8 cellular contexts compared by ENCODE assay signal in the genomic region with DNA sequence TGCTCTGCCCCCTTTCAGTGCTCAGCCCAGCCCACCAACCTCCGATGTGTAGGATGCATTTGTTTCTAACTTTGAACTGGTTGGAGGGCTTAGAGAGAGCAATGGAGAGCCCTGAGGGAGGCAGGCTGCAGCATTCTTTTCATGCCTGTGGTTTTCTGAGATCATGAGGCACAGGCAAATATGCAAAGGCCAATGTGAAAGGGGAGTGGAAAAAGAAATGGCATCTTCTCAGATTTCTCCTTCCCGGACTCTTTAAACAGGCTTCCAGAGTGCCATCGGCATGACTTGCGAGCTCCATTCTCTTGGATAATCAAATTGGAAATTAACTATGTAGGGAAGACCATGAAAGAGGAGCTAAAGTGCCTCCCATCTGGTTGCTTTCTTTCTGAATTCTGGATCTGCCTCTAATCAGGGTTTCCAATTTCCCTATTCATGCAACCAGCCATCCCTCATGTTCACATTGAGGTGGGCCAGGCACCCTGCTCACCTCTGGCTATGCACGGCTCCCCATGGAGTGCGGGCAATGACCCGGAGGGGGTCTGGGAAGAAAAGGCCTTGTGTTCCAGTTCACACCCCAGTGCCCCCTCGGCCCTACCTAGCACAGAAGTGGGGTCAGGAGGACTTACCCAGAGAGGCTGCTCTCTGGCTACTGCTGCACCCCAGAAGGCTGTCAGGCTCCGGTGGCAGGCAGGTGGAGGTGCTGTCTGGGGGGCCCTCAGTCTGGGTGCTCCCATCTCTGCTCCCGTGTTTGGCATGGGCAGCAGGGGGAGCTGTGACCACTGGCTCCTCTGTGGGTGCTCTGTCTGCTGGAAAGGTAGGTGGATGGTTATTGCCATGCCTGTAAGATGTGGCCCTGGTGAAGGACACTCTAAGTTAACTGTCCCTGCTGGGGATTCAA. TPM values are rescaled to one million over a fixed set of nuclear protein-coding genes. Genes with fewer than 3 reads are reported as not detected.
DNase-seq lines count a peak whose midpoint lies in the region; ATAC-seq and TF ChIP-seq lines count a peak whose summit lies in the region.

No MANE protein-coding gene starts in this region.

- TF ChIP-seq CTCF in GM06990 (IDR thresholded peaks at IDR 0.05; ENCODE audit: insufficient read depth, low read length, poor library complexity, severe bottlenecking) (peak; percentile 63), LNCAP (IDR thresholded peaks at IDR 0.05) (peak; percentile 23; the same call in 1 of the 2 replicates), tibial artery (IDR thresholded peaks at IDR 0.05) (no peak)

- no peaks in the 10 kb centered on the region for H3K9me3 ChIP-seq in tibial artery

- H3K36me3 Mint-ChIP-seq in effector memory CD8-positive, alpha-beta T cell (ENCODE audit: insufficient read depth): no peaks in the 10 kb centered on the region

- no peak overlapping the region for H3K4me3 Mint-ChIP-seq in effector memory CD8-positive, alpha-beta T cell

- DNase-seq in GM06990 (ENCODE audit: extremely low read depth, insufficient read length): no peak
- DNase-seq in brain pericyte (ENCODE audit: low read depth, low spot score): peak; percentile 77
- peak; percentile 24 to 40 for DNase-seq in left colon
- peak in 1 of 2 donors; percentile 79 for DNase-seq in tibial artery
- DNase-seq in effector memory CD8-positive, alpha-beta T cell: no peak

- peak; percentile 23 for ATAC-seq in left colon
- ATAC-seq in effector memory CD8-positive, alpha-beta T cell (replicated peaks): no peak
- no peak for ATAC-seq in HG02678 (IDR thresholded peaks at IDR 0.05; ENCODE audit: unreplicated experiment)
- no peak for ATAC-seq in GM19452 (IDR thresholded peaks at IDR 0.05; ENCODE audit: unreplicated experiment)

- peaks cover 0 to 17% of the 10 kb centered on the region in 2 donors for H3K27me3 Mint-ChIP-seq in effector memory CD8-positive, alpha-beta T cell

- peaks cover 0 to under 1% of the 10 kb centered on the region in 2 donors for H3K4me1 Mint-ChIP-seq in effector memory CD8-positive, alpha-beta T cell (ENCODE audit: low read depth in 2 of 2)

- peaks cover 11 to 100% (median 86%) of the 10 kb centered on the region in 4 donors for H3K4me1 ChIP-seq in tibial artery

- H3K27me3 ChIP-seq in GM06990 (replicated peaks; ENCODE audit: control insufficient read depth, insufficient read depth, low read length) (no peaks in the 10 kb centered on the region; the same call in 1 of the 2 replicates), tibial artery (no peaks in the 10 kb centered on the region)

- intact Hi-C loops in left colon (cut with DNase I, micrococcal nuclease): no loop called here
- intact Hi-C loops in tibial artery (cut with DNase I; ENCODE audit: low total_unique reads): no loop called here

- H3K27ac ChIP-seq in tibial artery: peak overlapping the region; percentile 84 to 98

- no peaks in the 10 kb centered on the region for H3K9me3 Mint-ChIP-seq in effector memory CD8-positive, alpha-beta T cell

- H3K36me3 ChIP-seq in GM06990 (ENCODE audit: control insufficient read depth, insufficient read depth, low read length) (no peaks in the 10 kb centered on the region), tibial artery (peaks cover 88 to 93% (median 90%) of the 10 kb centered on the region in 3 donors)

- no peak overlapping the region for H3K4me3 ChIP-seq in GM06990 (replicated peaks; ENCODE audit: low read depth, low read length)
- no peak overlapping the region for H3K4me3 ChIP-seq in tibial artery

- no peak overlapping the region for H3K27ac Mint-ChIP-seq in effector memory CD8-positive, alpha-beta T cell

RNA-seq across cellular contexts. Expression of gene AMOTL2, which starts 16.1 kb away (rescaled TPM):
- total RNA-seq in left colon: 10 to 100 TPM; 17.6 to 18.7 TPM

Comparison
In these comparisons a context has a peak if more than half of its experiments do, and no peak if none do; other contexts are left out.
1. DNase-seq: peak in brain pericyte (single experiment) and left colon (2 of 2); none in GM06990 (single experiment) and effector memory CD8-positive, alpha-beta T cell (0 of 3).
2. CTCF ChIP-seq: peak in GM06990 (single experiment) and LNCAP (single experiment); none in tibial artery (0 of 2).